ENCODE assay signal across 9 cellular contexts in genomic region chr11:67303989-67304411, GRCh38.
DNase-seq lines count a peak whose midpoint lies in the region; ATAC-seq lines count a peak whose summit lies in the region.
"Had no signal": no experiment of that assay in that cellular context is flagged by ENCODE, and none has a peak within 500 bp of the region (broad histone marks: within the 10 kb centered on the region; RNA-seq: fewer than 3 reads in every experiment).

No MANE protein-coding gene starts in this region.

- H3K4me1 Mint-ChIP-seq in stimulated activated effector memory CD8-positive, alpha-beta T cell treated with anti-CD3 and anti-CD28 coated beads, Interleukin-12 subunit alpha, Interleukin-12 subunit beta, amount 100 ng/mL, for 72 hours, result peaks cover 20% of the 10 kb centered on the region

- peak overlapping the region; percentile 52 for H3K4me3 Mint-ChIP-seq in stimulated activated effector memory CD8-positive, alpha-beta T cell treated with anti-CD3 and anti-CD28 coated beads, Interleukin-12 subunit alpha, Interleukin-12 subunit beta, amount 100 ng/mL, for 72 hours

- no peak overlapping the region for H3K27ac Mint-ChIP-seq in stimulated activated effector memory CD8-positive, alpha-beta T cell treated with anti-CD3 and anti-CD28 coated beads, Interleukin-12 subunit alpha, Interleukin-12 subunit beta, amount 100 ng/mL, for 72 hours

- H3K36me3 ChIP-seq in adipocyte (ENCODE audit: control insufficient read depth, insufficient read depth, low read length, severe bottlenecking) (peaks cover 46% of the 10 kb centered on the region), iPS-18a (ENCODE audit: control insufficient read depth, low read depth, low read length) (peaks cover 7% of the 10 kb centered on the region)

- ATAC-seq in activated CD4-positive, CD25-positive, alpha-beta regulatory T cell treated with anti-CD3 and anti-CD28 coated beads, Interleukin-2, amount 50 U/mL, for 24 hours, result peak; percentile 44 to 49
- ATAC-seq in stimulated activated effector memory CD8-positive, alpha-beta T cell treated with anti-CD3 and anti-CD28 coated beads, Interleukin-12 subunit alpha, Interleukin-12 subunit beta, amount 100 ng/mL, for 72 hours, result peak; percentile 55
- ATAC-seq in GM19395 (IDR thresholded peaks at IDR 0.05; ENCODE audit: unreplicated experiment), result no peak

- no peaks in the 10 kb centered on the region for H3K9me3 Mint-ChIP-seq in stimulated activated effector memory CD8-positive, alpha-beta T cell treated with anti-CD3 and anti-CD28 coated beads, Interleukin-12 subunit alpha, Interleukin-12 subunit beta, amount 100 ng/mL, for 72 hours

- no peak overlapping the region for H3K27ac ChIP-seq in iPS-18a (ENCODE audit: low read length)

- H3K4me1 ChIP-seq in adipocyte (ENCODE audit: control insufficient read depth, insufficient read depth, low read length), result peaks cover 16% of the 10 kb centered on the region
- H3K4me1 ChIP-seq in iPS-18a (ENCODE audit: control insufficient read depth, low read depth, low read length), result peaks cover 5% of the 10 kb centered on the region

- H3K36me3 Mint-ChIP-seq in stimulated activated effector memory CD8-positive, alpha-beta T cell treated with anti-CD3 and anti-CD28 coated beads, Interleukin-12 subunit alpha, Interleukin-12 subunit beta, amount 100 ng/mL, for 72 hours, result peaks cover 33% of the 10 kb centered on the region

- H3K27me3 ChIP-seq in adipocyte (replicated peaks; ENCODE audit: control insufficient read depth, insufficient read depth, low read length), result no peaks in the 10 kb centered on the region
- peaks cover 12% of the 10 kb centered on the region for H3K27me3 ChIP-seq in iPS-18a (ENCODE audit: control insufficient read depth, insufficient read depth, low read length)

- no peaks in the 10 kb centered on the region for H3K9me3 ChIP-seq in adipocyte (ENCODE audit: control insufficient read depth, low read length)
- H3K9me3 ChIP-seq in iPS-18a (ENCODE audit: control insufficient read depth, low read depth, low read length), result no peaks in the 10 kb centered on the region

- H3K4me3 ChIP-seq in adipocyte (ENCODE audit: low read length) (peak overlapping the region; percentile 90), iPS-18a (ENCODE audit: low read length) (peak overlapping the region; percentile 77)

- DNase-seq in activated CD4-positive, CD25-positive, alpha-beta regulatory T cell (lab: John Stamatoyannopoulos, UW), result no peak
- DNase-seq in adipocyte (ENCODE audit: low read depth) (peak; percentile 54), AML-193 (lab: John Stamatoyannopoulos, UW) (no peak)
- DNase-seq in stimulated activated effector memory CD8-positive, alpha-beta T cell treated with anti-CD3 and anti-CD28 coated beads, Interleukin-12 subunit alpha, Interleukin-12 subunit beta, amount 100 ng/mL, for 72 hours (ENCODE audit: low spot score in 2 of 2), result no peak
- DNase-seq in effector CD4-positive, alpha-beta T cell, result no peak
- DNase-seq: DND-41 had no signal

- H3K9ac ChIP-seq in adipocyte (ENCODE audit: low read length) (peak overlapping the region; percentile 89), iPS-18a (ENCODE audit: low read length) (peak overlapping the region; percentile 15)
